In the genomic region with DNA sequence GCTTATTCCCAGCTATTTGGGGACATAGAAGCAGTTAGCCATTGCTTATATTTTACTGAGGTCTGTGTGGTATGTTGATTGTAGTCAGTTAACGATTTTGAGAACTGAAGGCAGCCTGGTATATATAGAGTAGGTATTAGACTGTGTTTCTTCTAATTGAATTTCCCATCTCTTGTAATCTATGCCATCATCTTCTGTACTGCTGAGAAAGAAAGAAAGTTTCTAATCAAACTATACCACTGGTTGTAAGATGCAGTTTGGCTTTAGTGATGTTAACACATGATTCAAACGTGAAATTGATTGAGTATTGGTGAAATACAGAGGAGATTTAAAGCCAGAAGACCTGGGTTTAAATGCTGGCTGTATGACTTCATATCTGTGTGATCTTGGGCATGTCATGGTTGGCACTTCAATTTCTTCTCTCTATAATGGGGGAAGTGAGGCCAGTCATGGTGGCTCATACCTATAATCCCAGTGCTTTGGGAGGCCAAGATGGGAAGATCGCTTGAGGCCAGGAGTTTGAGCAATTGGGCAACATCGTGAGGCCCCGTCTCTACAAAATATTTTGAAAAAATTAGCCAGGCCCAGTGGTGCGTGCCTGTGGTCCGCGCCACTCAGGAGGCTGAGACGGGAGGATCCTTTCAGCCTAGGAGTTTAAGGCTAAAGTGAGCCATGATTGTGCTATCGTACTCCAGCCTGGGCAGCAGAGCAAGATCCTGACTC, we compare ENCODE assay signal across 25 cellular contexts. TPM values are rescaled to one million over a fixed set of nuclear protein-coding genes. Genes with fewer than 3 reads are reported as not detected.
DNase-seq lines count a peak whose midpoint lies in the region; ATAC-seq, FAIRE-seq and TF ChIP-seq lines count a peak whose summit lies in the region.
"Had no signal": no experiment of that assay in that cellular context is flagged by ENCODE, and none has a peak within 500 bp of the region (broad histone marks: within the 10 kb centered on the region; RNA-seq: fewer than 3 reads in every experiment).

No MANE protein-coding gene starts in this region.

- H3K27ac Mint-ChIP-seq in activated naive CD4-positive, alpha-beta T cell treated with anti-CD3 and anti-CD28 coated beads, Interleukin-2, amount 50 U/mL, for 24 hours = peak overlapping the region; percentile 89
- no peak overlapping the region for H3K27ac Mint-ChIP-seq in T-helper 17 cell
- H3K27ac Mint-ChIP-seq: HFFc6 had no signal

- no peaks in the 10 kb centered on the region for H3K27me3 ChIP-seq in endothelial cell of umbilical vein (ENCODE audit: control insufficient read depth in 2 of 2, insufficient read depth in 2 of 2, low read length in 2 of 2)
- H3K27me3 ChIP-seq: ascending aorta, esophagus muscularis mucosa, MG63 had no signal

- CTCF ChIA-PET in OCI-LY7 (lab: Charles Lee; ENCODE audit: unreplicated experiment) (no interaction called here), endothelial cell of umbilical vein (lab: Charles Lee) (interaction anchor here (2.1 kb wide), 1 partner anchor 10 kb away, joined by 7 read pairs; no protein-coding TSS in a partner anchor)

- H3K36me3 ChIP-seq in OCI-LY7 (ENCODE audit: insufficient read depth, low read length) = peaks cover 64% of the 10 kb centered on the region
- peaks cover 0 to 2% of the 10 kb centered on the region in 2 experiments for H3K36me3 ChIP-seq in endothelial cell of umbilical vein (ENCODE audit: control insufficient read depth in 2 of 2, extremely low read depth in 1 of 2, insufficient read depth in 2 of 2, low read length in 2 of 2)

- no peak overlapping the region for H3K4me2 ChIP-seq in OCI-LY7 (ENCODE audit: low read length)
- H3K4me2 ChIP-seq in endothelial cell of umbilical vein (ENCODE audit: insufficient read depth, low read length) = no peak overlapping the region
- H3K4me2 ChIP-seq: smooth muscle cell had no signal

- peak overlapping the region; percentile 19 for H3K27ac ChIP-seq in OCI-LY7 (ENCODE audit: low read depth, low read length, poor library complexity, severe bottlenecking)
- no peak overlapping the region for H3K27ac ChIP-seq in endothelial cell of umbilical vein (ENCODE audit: insufficient read depth, low read depth, low read length)
- H3K27ac ChIP-seq: ascending aorta, esophagus muscularis mucosa had no signal

- peaks cover 51% of the 10 kb centered on the region for H3K4me1 Mint-ChIP-seq in activated naive CD4-positive, alpha-beta T cell treated with anti-CD3 and anti-CD28 coated beads, Interleukin-2, amount 50 U/mL, for 24 hours
- H3K4me1 Mint-ChIP-seq in T-helper 17 cell = peaks cover 15% of the 10 kb centered on the region

- intact Hi-C loops in OCI-LY7 (cut with micrococcal nuclease; ENCODE audit: unreplicated experiment) (no loop called here), endothelial cell of umbilical vein (cut with micrococcal nuclease) (no loop called here)

- no peaks in the 10 kb centered on the region for H3K9me2 ChIP-seq in OCI-LY7 (ENCODE audit: insufficient read depth, low read length)

- H3K9me3 ChIP-seq in OCI-LY7 (ENCODE audit: low read length) (no peaks in the 10 kb centered on the region), endothelial cell of umbilical vein (replicated peaks; ENCODE audit: control insufficient read depth, insufficient read depth, low read length) (no peaks in the 10 kb centered on the region), T-helper 17 cell (ENCODE audit: control insufficient read depth, low read length, poor library complexity, severe bottlenecking) (no peaks in the 10 kb centered on the region)
- H3K9me3 ChIP-seq: ascending aorta, esophagus muscularis mucosa, MG63 had no signal

- peaks cover 51% of the 10 kb centered on the region for H3K79me2 ChIP-seq in OCI-LY7 (ENCODE audit: insufficient read depth, low read depth, low read length)
- H3K79me2 ChIP-seq in endothelial cell of umbilical vein (ENCODE audit: control insufficient read depth, insufficient read depth, low read length) = peaks cover 28% of the 10 kb centered on the region

- peak; percentile 52 for FAIRE-seq in endothelial cell of umbilical vein (lab: Jason Lieb, UNC)
- FAIRE-seq: frontal cortex had no signal

- TF ChIP-seq POLR2A in endothelial cell of umbilical vein (IDR thresholded peaks at IDR 0.05; ENCODE audit: low read depth, low read length) = no peak

- H3K9me3 Mint-ChIP-seq in activated naive CD4-positive, alpha-beta T cell treated with anti-CD3 and anti-CD28 coated beads, Interleukin-2, amount 50 U/mL, for 24 hours = no peaks in the 10 kb centered on the region
- H3K9me3 Mint-ChIP-seq: HFFc6, immature natural killer cell had no signal

- H4K20me1 ChIP-seq in OCI-LY7 (ENCODE audit: insufficient read depth, low read length) (peaks cover 5% of the 10 kb centered on the region; the same call in 1 of the 2 replicates), endothelial cell of umbilical vein (replicated peaks; ENCODE audit: control insufficient read depth, extremely low read depth, insufficient read depth, low read length) (peaks cover 5% of the 10 kb centered on the region)

- H3K4me3 ChIP-seq in OCI-LY7 (ENCODE audit: low read depth, low read length, poor library complexity, severe bottlenecking) = no peak overlapping the region
- no peak overlapping the region for H3K4me3 ChIP-seq in endothelial cell of umbilical vein (replicated peaks in 1 of 3; ENCODE audit: insufficient read depth in 1 of 3, low read depth in 1 of 3, low read length in 3 of 3)
- H3K4me3 ChIP-seq: ascending aorta, esophagus muscularis mucosa, MG63, smooth muscle cell had no signal

- ATAC-seq in HG02763 (IDR thresholded peaks at IDR 0.05; ENCODE audit: unreplicated experiment) (no peak), T-helper 17 cell (no peak)
- ATAC-seq: SK-N-SH treated with all-trans-retinoic acid at 6 μM for 48 hours had no signal

- POLR2A ChIA-PET in OCI-LY7 (lab: Charles Lee) = no interaction called here
- POLR2A ChIA-PET in endothelial cell of umbilical vein (lab: Charles Lee) = no interaction called here

- dilution Hi-C loops in endothelial cell of umbilical vein (cut with MboI; ENCODE audit: extremely low pct_ligation_motif_present, low sequenced_read_pairs) = no loop called here

- no peak for DNase-seq in activated naive CD4-positive, alpha-beta T cell treated with anti-CD3 and anti-CD28 coated beads, Interleukin-2, amount 50 U/mL, for 16 hours
- DNase-seq in OCI-LY7 (ENCODE audit: low spot score) (no peak), endothelial cell of umbilical vein (ENCODE audit: low read depth, low spot score) (no peak), SW480 (ENCODE audit: low spot score) (no peak), T-helper 17 cell (no peak)
- DNase-seq: cortex of kidney, HFFc6, hippocampal formation, immature natural killer cell, mesenchymal stem cell, MG63, NCI-H446 treated with DMSO at 0.1 percent for 48 hours, occipital lobe, OCI-M1, T1000 had no signal

- peaks cover 14% of the 10 kb centered on the region for H3K36me3 Mint-ChIP-seq in activated naive CD4-positive, alpha-beta T cell treated with anti-CD3 and anti-CD28 coated beads, Interleukin-2, amount 50 U/mL, for 24 hours
- H3K36me3 Mint-ChIP-seq in T-helper 17 cell (ENCODE audit: low read depth) = peaks cover 2% of the 10 kb centered on the region

- H2AFZ ChIP-seq in OCI-LY7 (ENCODE audit: low read length) = no peak overlapping the region
- H2AFZ ChIP-seq in endothelial cell of umbilical vein (ENCODE audit: low read depth, low read length) = no peak overlapping the region

- H3K27me3 Mint-ChIP-seq in activated naive CD4-positive, alpha-beta T cell treated with anti-CD3 and anti-CD28 coated beads, Interleukin-2, amount 50 U/mL, for 24 hours = no peaks in the 10 kb centered on the region
- no peaks in the 10 kb centered on the region for H3K27me3 Mint-ChIP-seq in T-helper 17 cell

- H3K4me1 ChIP-seq in OCI-LY7 (ENCODE audit: insufficient read depth, low read length, poor library complexity, severe bottlenecking) (peaks cover 10% of the 10 kb centered on the region), endothelial cell of umbilical vein (ENCODE audit: control insufficient read depth, extremely low read depth, insufficient read depth, low read length) (no peaks in the 10 kb centered on the region)
- H3K4me1 ChIP-seq: ascending aorta had no signal

- peak overlapping the region; percentile 16 for H3K4me3 Mint-ChIP-seq in activated naive CD4-positive, alpha-beta T cell treated with anti-CD3 and anti-CD28 coated beads, Interleukin-2, amount 50 U/mL, for 24 hours
- no peak overlapping the region for H3K4me3 Mint-ChIP-seq in T-helper 17 cell
- H3K4me3 Mint-ChIP-seq: HFFc6, immature natural killer cell had no signal

- no peak for TF ChIP-seq CTCF in OCI-LY7 (conservative IDR thresholded peaks at IDR 0.05; ENCODE audit: low read length)
- TF ChIP-seq CTCF in endothelial cell of umbilical vein (IDR thresholded peaks at IDR 0.05; ENCODE audit: extremely low read depth in 1 of 2, insufficient read depth in 1 of 2, low read depth in 1 of 2, low read length in 2 of 2) = no peak

- H3K9me1 ChIP-seq in endothelial cell of umbilical vein (replicated peaks; ENCODE audit: control insufficient read depth, extremely low read depth, insufficient read depth, low read length) = no peaks in the 10 kb centered on the region

- no peak overlapping the region for H3K9ac ChIP-seq in endothelial cell of umbilical vein (replicated peaks; ENCODE audit: extremely low read depth, insufficient read depth, low read length)

- no TSS peak for BruUV-seq in OCI-LY7 (replicated peaks; lab: Mats Ljungman, UMichigan)
- no TSS peak for BruUV-seq in endothelial cell of umbilical vein (replicated peaks; lab: Mats Ljungman, UMichigan)

RNA-seq across cellular contexts. Expression of a gene that starts 11.6 kb away (rescaled TPM):
- 36.4 and 41.2 TPM in 2 replicates for total RNA-seq in OCI-LY7 (2014; rRNA removed; shearing (Covaris generic))
- total RNA-seq in OCI-LY7 (2022) = 91.3 and 108 TPM in 2 replicates
- total RNA-seq in endothelial cell of umbilical vein = 61.2 and 63.2 TPM in 2 replicates
- polyA plus RNA-seq in endothelial cell of umbilical vein = 13.4 and 15.7 TPM in 2 replicates
- 12.9 and 14.5 TPM in 2 replicates for polyA plus RNA-seq in endothelial cell of umbilical vein (2011; cell fraction: cytosol; rRNA removed)
- polyA plus RNA-seq in endothelial cell of umbilical vein (2011; cell fraction: nucleus; rRNA removed) = 71.6 and 77.5 TPM in 2 replicates
- 19.8 and 30.9 TPM in 2 replicates for polyA plus RNA-seq in endothelial cell of umbilical vein (2012)
- 126 and 128 TPM in 2 replicates for polyA minus RNA-seq in endothelial cell of umbilical vein
- 55.3 TPM for polyA minus RNA-seq in endothelial cell of umbilical vein (2011; cell fraction: cytosol; rRNA and poly(A)+ RNA removed)
- polyA minus RNA-seq in endothelial cell of umbilical vein (2011; cell fraction: nucleus; rRNA and poly(A)+ RNA removed) = 139 and 197 TPM in 2 replicates
- total RNA-seq in T-helper 17 cell = 10 to 100 TPM; 83.9 to 89.9 TPM

RNA-seq across cellular contexts. Expression of a gene that starts 11.8 kb away (rescaled TPM):
- not detected in 2 replicates for total RNA-seq in OCI-LY7 (2014; rRNA removed; shearing (Covaris generic))
- not detected in 2 replicates for total RNA-seq in OCI-LY7 (2022)
- not detected in 2 replicates for total RNA-seq in endothelial cell of umbilical vein
- not detected in 2 replicates for polyA plus RNA-seq in endothelial cell of umbilical vein
- not detected in 2 replicates for polyA plus RNA-seq in endothelial cell of umbilical vein (2011; cell fraction: cytosol; rRNA removed)
- not detected in 2 replicates for polyA plus RNA-seq in endothelial cell of umbilical vein (2011; cell fraction: nucleus; rRNA removed)
- not detected in 2 replicates for polyA plus RNA-seq in endothelial cell of umbilical vein (2012)
- polyA minus RNA-seq in endothelial cell of umbilical vein = not detected in 2 replicates
- polyA minus RNA-seq in endothelial cell of umbilical vein (2011; cell fraction: cytosol; rRNA and poly(A)+ RNA removed) = not detected
- not detected in 2 replicates for polyA minus RNA-seq in endothelial cell of umbilical vein (2011; cell fraction: nucleus; rRNA and poly(A)+ RNA removed)
- not detected for total RNA-seq in T-helper 17 cell
- total RNA-seq: ascending aorta, cardiac septum, esophagus muscularis mucosa, frontal cortex, HFFc6, occipital lobe, smooth muscle cell had no signal
- polyA plus RNA-seq: CD14-positive monocyte, immature natural killer cell, smooth muscle cell, thymus had no signal
